31 cellular contexts compared by ENCODE assay signal in the genomic region with DNA sequence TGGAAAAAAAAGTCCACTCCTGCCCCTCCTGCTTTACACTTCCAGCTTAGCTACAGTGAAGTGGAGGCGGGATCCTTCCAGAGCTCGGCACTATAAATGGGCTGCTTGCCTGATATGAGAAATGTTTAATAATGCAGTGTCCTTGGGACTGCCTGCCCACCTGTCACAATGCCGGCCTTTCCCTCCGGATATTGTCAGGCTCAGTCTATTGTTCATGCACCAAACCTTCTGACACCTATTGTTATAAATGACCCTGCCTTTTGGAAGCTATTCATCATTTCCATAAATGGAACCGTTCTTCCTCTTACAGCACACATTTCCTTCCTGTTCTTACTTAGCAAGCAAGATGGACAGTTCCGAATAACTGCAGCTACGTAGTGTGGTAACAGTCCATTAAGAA.
DNase-seq lines count a peak whose midpoint lies in the region; ATAC-seq and TF ChIP-seq lines count a peak whose summit lies in the region.
"Had no signal": no experiment of that assay in that cellular context is flagged by ENCODE, and none has a peak within 500 bp of the region (broad histone marks: within the 10 kb centered on the region; RNA-seq: fewer than 3 reads in every experiment).

No MANE protein-coding gene starts in this region.

- no peak for TF ChIP-seq CTCF in heart left ventricle (IDR thresholded peaks at IDR 0.05)

- TF ChIP-seq POLR2A in heart left ventricle (IDR thresholded peaks at IDR 0.05), result no peak

- no peak overlapping the region for H3K27ac ChIP-seq in heart left ventricle
- H3K27ac ChIP-seq: esophagus squamous epithelium, hepatocyte, pancreas, thoracic aorta, uterus had no signal

- peak in 3 of 5 donors; percentile 20 to 34 (median 27) for DNase-seq in heart left ventricle
- DNase-seq in cardiac septum (ENCODE audit: low spot score), result no peak
- peak; percentile 6 to 21 for DNase-seq in Kasumi-1 (lab: John Stamatoyannopoulos, UW)
- DNase-seq in dermis microvascular lymphatic vessel endothelial cell (ENCODE audit: low read depth in 2 of 2), result peak; percentile 86 to 87
- peak; percentile 48 for DNase-seq in pulmonary artery endothelial cell (ENCODE audit: low read depth, low spot score)
- no peak for DNase-seq in NCI-H2171 (lab: John Stamatoyannopoulos, UW)
- DNase-seq in activated T-cell treated with anti-CD3 and anti-CD28 coated beads, Interleukin-2, amount 50 U/mL, for 48 hours, result no peak
- DNase-seq: activated CD4-positive, alpha-beta T cell treated with anti-CD3 and anti-CD28 coated beads, Interleukin-2, amount 10 ng/mL, durations not matched to agents 7 days and 5 days; activated naive CD8-positive, alpha-beta T cell treated with anti-CD3 and anti-CD28 coated beads, Interleukin-2, amount 50 U/mL, for 24 hours; activated T-cell treated with anti-CD3 and anti-CD28 coated beads, Interleukin-2, amount 50 U/mL, for 72 hours; CD4-positive, alpha-beta T cell; central memory CD4-positive, alpha-beta T cell; EL; endodermal cell; esophagus squamous epithelium; foreskin melanocyte; MG63; NCI-H1105; NCI-H187 treated with DMSO at 0.1 percent for 48 hours; retina; SIG-M5; stimulated activated CD4-positive, alpha-beta T cell treated with anti-CD3 and anti-CD28 coated beads, Interleukin-1b, Interleukin-23, amount 100 ng/mL, for 48 hours; T-helper 9 cell; uterus had no signal

- H3K4me1 ChIP-seq in heart left ventricle, result peaks cover 0 to 8% (median 4%) of the 10 kb centered on the region in 12 donors
- H3K4me1 ChIP-seq: esophagus squamous epithelium, pancreas, uterus had no signal

- H3K27me3 ChIP-seq in heart left ventricle, result no peaks in the 10 kb centered on the region
- H3K27me3 ChIP-seq: esophagus squamous epithelium, hepatocyte, MG63, pancreas, uterus had no signal

- intact Hi-C loops in heart left ventricle (cut with DNase I), result no loop called here
- intact Hi-C loops in cardiac septum (cut with DNase I), result no loop called here

- H3K36me3 ChIP-seq in heart left ventricle, result no peaks in the 10 kb centered on the region
- H3K36me3 ChIP-seq: esophagus squamous epithelium, MG63, pancreas, thoracic aorta, uterus had no signal

- 50 to 56% (median 51%) methylated on average over 7 of the region's 7 CpGs for WGBS in heart left ventricle, 4 donors

- no peak overlapping the region for H3K4me3 ChIP-seq in heart left ventricle
- H3K4me3 ChIP-seq: esophagus squamous epithelium, hepatocyte, K562, MG63, pancreas, smooth muscle cell, thoracic aorta, uterus had no signal

- H3K9me3 ChIP-seq in heart left ventricle, result peaks cover 0 to 4% (median 0%) of the 10 kb centered on the region in 12 donors
- H3K9me3 ChIP-seq: esophagus squamous epithelium, MG63, pancreas, thoracic aorta, uterus had no signal

- peak in 3 of 4 donors; percentile 61 to 93 (median 69) for ATAC-seq in heart left ventricle
- ATAC-seq in GM19455 (IDR thresholded peaks at IDR 0.05; ENCODE audit: unreplicated experiment), result no peak
- ATAC-seq: activated naive CD8-positive, alpha-beta T cell treated with anti-CD3 and anti-CD28 coated beads, Interleukin-2, amount 50 U/mL, for 24 hours; activated T-cell treated with anti-CD3 and anti-CD28 coated beads, Interleukin-2, amount 50 U/mL, for 72 hours; K562; Panc1 had no signal

Comparison
In these comparisons a context has a peak if more than half of its experiments do, and no peak if none do; other contexts are left out.
1. DNase-seq: peak in heart left ventricle (3 of 5), Kasumi-1 (2 of 2), dermis microvascular lymphatic vessel endothelial cell (2 of 2) and pulmonary artery endothelial cell (single experiment); none in cardiac septum (single experiment), NCI-H2171 (single experiment) and activated T-cell treated with anti-CD3 and anti-CD28 coated beads, Interleukin-2, amount 50 U/mL, for 48 hours (0 of 2).